In the genomic region with DNA sequence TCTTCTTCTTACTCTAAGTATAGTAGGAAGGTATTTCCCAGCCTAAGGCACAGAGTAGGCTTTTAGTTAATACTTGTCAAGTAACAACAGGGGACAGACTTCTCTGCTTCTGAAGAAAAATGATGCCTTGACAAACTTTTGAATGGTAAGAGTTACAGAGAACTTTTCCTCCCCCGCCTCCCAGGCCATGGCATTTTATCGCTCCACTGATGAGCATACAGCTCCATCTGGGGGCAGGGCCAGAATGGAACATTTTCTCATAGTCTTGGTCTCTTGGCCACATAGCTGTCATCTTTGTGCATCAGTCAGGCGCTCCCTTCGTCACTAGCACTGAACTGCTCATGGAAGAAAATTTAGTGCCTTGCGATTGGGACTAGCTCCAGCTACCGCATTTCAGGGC, we compare ENCODE assay signal across 7 cellular contexts.
A peak's percentile ranks its signal among the peaks of the same experiment; 100 is the strongest.
DNase-seq lines count a peak whose midpoint lies in the region; ATAC-seq, FAIRE-seq and TF ChIP-seq lines count a peak whose summit lies in the region.

No MANE protein-coding gene starts in this region.

- H3K9me3 ChIP-seq in WERI-Rb-1 (ENCODE audit: severe bottlenecking) (no peaks in the 10 kb centered on the region), hepatocyte (ENCODE audit: low read depth) (no peaks in the 10 kb centered on the region), small intestine (ENCODE audit: control insufficient read depth, low read depth) (no peaks in the 10 kb centered on the region)

- H3K4me1 ChIP-seq in hepatocyte (ENCODE audit: insufficient read depth), result peaks cover 5% of the 10 kb centered on the region
- no peaks in the 10 kb centered on the region for H3K4me1 ChIP-seq in small intestine (ENCODE audit: control insufficient read depth in 2 of 2, insufficient read depth in 1 of 2, low read depth in 1 of 2, low read length in 1 of 2)

- no peaks in the 10 kb centered on the region for H3K79me2 ChIP-seq in hepatocyte

- H3K27ac ChIP-seq in WERI-Rb-1, result no peak overlapping the region
- no peak overlapping the region for H3K27ac ChIP-seq in hepatocyte
- H3K27ac ChIP-seq in small intestine (ENCODE audit: low read depth in 1 of 2, low read length in 1 of 2), result no peak overlapping the region

- H3K9me2 ChIP-seq in hepatocyte (replicated peaks; ENCODE audit: insufficient read depth), result no peaks in the 10 kb centered on the region

- H3K27me3 ChIP-seq in WERI-Rb-1 (ENCODE audit: insufficient read depth, low read depth, severe bottlenecking) (no peaks in the 10 kb centered on the region), hepatocyte (no peaks in the 10 kb centered on the region), small intestine (ENCODE audit: control insufficient read depth in 2 of 2, insufficient read depth in 2 of 2, low read length in 2 of 2) (no peaks in the 10 kb centered on the region)

- peak; percentile 49 for TF ChIP-seq CTCF in WERI-Rb-1 (IDR thresholded peaks at IDR 0.05; ENCODE audit: low read depth, low read length)
- peak; percentile 56 for TF ChIP-seq CTCF in hepatocyte (IDR thresholded peaks at IDR 0.05; ENCODE audit: poor library complexity)

- peak; percentile 97 for FAIRE-seq in G401.6 (lab: Jason Lieb, UNC)
- FAIRE-seq in small intestine (lab: Jason Lieb, UNC), result no peak

- DNase-seq in HS-5 (ENCODE audit: low read depth) (peak; percentile 37), WERI-Rb-1 (peak; percentile 46), hepatocyte (ENCODE audit: low spot score) (peak; percentile 76), small intestine (peak; percentile 45), SHP77 treated with DMSO at 0.1 percent for 48 hours (lab: John Stamatoyannopoulos, UW) (no peak)

- H3K4me2 ChIP-seq in hepatocyte, result no peak overlapping the region

- H4K20me1 ChIP-seq in hepatocyte (ENCODE audit: insufficient read depth, poor library complexity, severe bottlenecking), result no peaks in the 10 kb centered on the region

- H3K4me3 ChIP-seq in WERI-Rb-1 (ENCODE audit: low read depth, low read length) (no peak overlapping the region), hepatocyte (no peak overlapping the region), small intestine (ENCODE audit: low read depth in 1 of 2, low read length in 2 of 2) (no peak overlapping the region)

- 74% methylated on average over 6 of the region's 6 CpGs for WGBS in hepatocyte (ENCODE audit: low lambda C conversion rate, missing lambda C conversion rate)
- WGBS in small intestine, 3 donors, result 67 to 80% (median 67%) methylated on average over 6 of the region's 6 CpGs

- H2AFZ ChIP-seq in hepatocyte, result no peak overlapping the region

- no peak for ATAC-seq in GM19328 (IDR thresholded peaks at IDR 0.05; ENCODE audit: unreplicated experiment)

- H3K36me3 ChIP-seq in WERI-Rb-1 (no peaks in the 10 kb centered on the region), hepatocyte (replicated peaks; ENCODE audit: insufficient read depth, low read depth) (no peaks in the 10 kb centered on the region), small intestine (ENCODE audit: control insufficient read depth in 2 of 2, insufficient read depth in 2 of 2, low read length in 2 of 2) (no peaks in the 10 kb centered on the region)
